In genomic region chr1:204647114-204647804, GRCh38 we compare ENCODE assay signal across 9 cellular contexts. TPM values are rescaled to one million over a fixed set of nuclear protein-coding genes. Genes with fewer than 3 reads are reported as not detected.
DNase-seq lines count a peak whose midpoint lies in the region; ATAC-seq, FAIRE-seq and TF ChIP-seq lines count a peak whose summit lies in the region.
"Had no signal": no experiment of that assay in that cellular context is flagged by ENCODE, and none has a peak within 500 bp of the region (broad histone marks: within the 10 kb centered on the region; RNA-seq: fewer than 3 reads in every experiment).

No MANE protein-coding gene starts in this region.

- no peak overlapping the region for H3K4me3 Mint-ChIP-seq in activated CD8-positive, alpha-beta memory T cell treated with anti-CD3 and anti-CD28 coated beads, Interleukin-2, amount 10 ng/mL, durations not matched to agents 7 days and 5 days
- no peak overlapping the region for H3K4me3 Mint-ChIP-seq in activated CD8-positive, alpha-beta T cell treated with anti-CD3 and anti-CD28 coated beads for 36 hours
- no peak overlapping the region for H3K4me3 Mint-ChIP-seq in mesothelial cell of epicardium

- CTCF ChIA-PET in activated CD8-positive, alpha-beta memory T cell treated with anti-CD3 and anti-CD28 coated beads, Interleukin-2, amount 10 ng/mL, durations not matched to agents 7 days and 5 days (lab: Charles Lee) = interaction anchor here (1.2 kb wide), 1 partner anchor 116 kb away, joined by 3 read pairs; no protein-coding TSS in a partner anchor
- CTCF ChIA-PET in activated CD8-positive, alpha-beta T cell treated with anti-CD3 and anti-CD28 coated beads for 36 hours (lab: Charles Lee) = interaction anchor here (0.7 to 0.9 kb wide), 2 partner anchors 13 to 99 kb away, joined by 3 read pairs; no protein-coding TSS in a partner anchor

- intact Hi-C loops in activated CD8-positive, alpha-beta T cell treated with anti-CD3 and anti-CD28 coated beads for 36 hours (cut with micrococcal nuclease) = no loop called here

- TF ChIP-seq EP300 in Ishikawa (IDR thresholded peaks at IDR 0.05; ENCODE audit: borderline replicate concordance) = no peak; the same call in 1 of the 2 replicates

- no peak overlapping the region for H3K4me3 ChIP-seq in keratinocyte (ENCODE audit: control insufficient read depth in 2 of 3, extremely low read depth in 1 of 3, insufficient read depth in 2 of 3, low read depth in 1 of 3, low read length in 3 of 3)
- H3K4me3 ChIP-seq: right lobe of liver had no signal

- H3K36me3 ChIP-seq in keratinocyte (ENCODE audit: control insufficient read depth in 2 of 2, extremely low read depth in 1 of 2, insufficient read depth in 2 of 2, low read length in 2 of 2) = no peaks in the 10 kb centered on the region
- H3K36me3 ChIP-seq: right lobe of liver had no signal

- FAIRE-seq in keratinocyte (lab: Jason Lieb, UNC) = no peak

- H3K9ac ChIP-seq in keratinocyte (ENCODE audit: control insufficient read depth, extremely low read depth, insufficient read depth, low read length) = no peak overlapping the region

- no peaks in the 10 kb centered on the region for H3K4me1 ChIP-seq in keratinocyte (ENCODE audit: control insufficient read depth, extremely low read depth, insufficient read depth, low read length)
- H3K4me1 ChIP-seq: right lobe of liver had no signal

- H4K20me1 ChIP-seq in keratinocyte (ENCODE audit: control insufficient read depth, extremely low read depth, insufficient read depth, low read length) = no peaks in the 10 kb centered on the region

- peak; percentile 53 for ATAC-seq in activated CD8-positive, alpha-beta memory T cell treated with anti-CD3 and anti-CD28 coated beads, Interleukin-2, amount 10 ng/mL, durations not matched to agents 7 days and 5 days
- ATAC-seq in activated CD8-positive, alpha-beta T cell treated with anti-CD3 and anti-CD28 coated beads for 36 hours = peak; percentile 42
- ATAC-seq in HG03097 (IDR thresholded peaks at IDR 0.05; ENCODE audit: low FRiP score, unreplicated experiment) (no peak), GM18498 (IDR thresholded peaks at IDR 0.05; ENCODE audit: unreplicated experiment) (no peak)

- no peak for TF ChIP-seq RAD21 in Ishikawa (IDR thresholded peaks at IDR 0.05; ENCODE audit: low read depth)

- no peak overlapping the region for H3K4me2 ChIP-seq in keratinocyte (ENCODE audit: control insufficient read depth, extremely low read depth, insufficient read depth, low read depth, low read length)

- POLR2A ChIA-PET in activated CD8-positive, alpha-beta T cell treated with anti-CD3 and anti-CD28 coated beads for 36 hours (lab: Charles Lee) = no interaction called here

- H2AFZ ChIP-seq in keratinocyte (ENCODE audit: control insufficient read depth, low read length) = no peak overlapping the region

- H3K36me3 Mint-ChIP-seq in activated CD8-positive, alpha-beta memory T cell treated with anti-CD3 and anti-CD28 coated beads, Interleukin-2, amount 10 ng/mL, durations not matched to agents 7 days and 5 days = no peaks in the 10 kb centered on the region
- no peaks in the 10 kb centered on the region for H3K36me3 Mint-ChIP-seq in activated CD8-positive, alpha-beta T cell treated with anti-CD3 and anti-CD28 coated beads for 36 hours (ENCODE audit: low read depth)
- no peaks in the 10 kb centered on the region for H3K36me3 Mint-ChIP-seq in mesothelial cell of epicardium

- H3K27me3 ChIP-seq in keratinocyte (ENCODE audit: control insufficient read depth, extremely low read depth, insufficient read depth, low read length) = peaks cover 26% of the 10 kb centered on the region
- H3K27me3 ChIP-seq: right lobe of liver had no signal

- peak; percentile 49 for DNase-seq in activated CD8-positive, alpha-beta memory T cell treated with anti-CD3 and anti-CD28 coated beads, Interleukin-2, amount 10 ng/mL, durations not matched to agents 7 days and 5 days
- no peak for DNase-seq in activated CD8-positive, alpha-beta memory T cell treated with anti-CD3 and anti-CD28 coated beads for 24 hours
- peak; percentile 44 for DNase-seq in activated CD8-positive, alpha-beta T cell treated with anti-CD3 and anti-CD28 coated beads for 36 hours
- DNase-seq in keratinocyte (ENCODE audit: low read depth, low spot score) (peak; percentile 5), mesothelial cell of epicardium (ENCODE audit: low spot score in 2 of 2, unreplicated experiment in 2 of 2) (no peak)
- DNase-seq: right lobe of liver had no signal

- H3K27me3 Mint-ChIP-seq in activated CD8-positive, alpha-beta memory T cell treated with anti-CD3 and anti-CD28 coated beads, Interleukin-2, amount 10 ng/mL, durations not matched to agents 7 days and 5 days = peaks cover 30% of the 10 kb centered on the region
- peaks cover 6% of the 10 kb centered on the region for H3K27me3 Mint-ChIP-seq in activated CD8-positive, alpha-beta T cell treated with anti-CD3 and anti-CD28 coated beads for 36 hours
- peaks cover 63% of the 10 kb centered on the region for H3K27me3 Mint-ChIP-seq in mesothelial cell of epicardium (ENCODE audit: low read depth)

- H3K27ac ChIP-seq in keratinocyte (ENCODE audit: control insufficient read depth, insufficient read depth, low read length) = no peak overlapping the region
- H3K27ac ChIP-seq: right lobe of liver had no signal

- peaks cover 3% of the 10 kb centered on the region for H3K4me1 Mint-ChIP-seq in activated CD8-positive, alpha-beta memory T cell treated with anti-CD3 and anti-CD28 coated beads, Interleukin-2, amount 10 ng/mL, durations not matched to agents 7 days and 5 days
- H3K4me1 Mint-ChIP-seq in activated CD8-positive, alpha-beta T cell treated with anti-CD3 and anti-CD28 coated beads for 36 hours (ENCODE audit: low read depth) = peaks cover 4% of the 10 kb centered on the region
- H3K4me1 Mint-ChIP-seq in mesothelial cell of epicardium = no peaks in the 10 kb centered on the region

- H3K9me3 Mint-ChIP-seq in activated CD8-positive, alpha-beta memory T cell treated with anti-CD3 and anti-CD28 coated beads, Interleukin-2, amount 10 ng/mL, durations not matched to agents 7 days and 5 days (ENCODE audit: low read depth) = no peaks in the 10 kb centered on the region
- H3K9me3 Mint-ChIP-seq in activated CD8-positive, alpha-beta T cell treated with anti-CD3 and anti-CD28 coated beads for 36 hours = no peaks in the 10 kb centered on the region
- H3K9me3 Mint-ChIP-seq in mesothelial cell of epicardium = no peaks in the 10 kb centered on the region

- no peak overlapping the region for H3K27ac Mint-ChIP-seq in activated CD8-positive, alpha-beta memory T cell treated with anti-CD3 and anti-CD28 coated beads, Interleukin-2, amount 10 ng/mL, durations not matched to agents 7 days and 5 days
- H3K27ac Mint-ChIP-seq in activated CD8-positive, alpha-beta T cell treated with anti-CD3 and anti-CD28 coated beads for 36 hours = no peak overlapping the region
- no peak overlapping the region for H3K27ac Mint-ChIP-seq in mesothelial cell of epicardium

- dilution Hi-C loops in keratinocyte (cut with MboI; ENCODE audit: extremely low pct_ligation_motif_present, low sequenced_read_pairs) = no loop called here

- H3K9me3 ChIP-seq in keratinocyte (ENCODE audit: control insufficient read depth, low read depth, low read length) = no peaks in the 10 kb centered on the region
- H3K9me3 ChIP-seq: right lobe of liver had no signal

- no peak for TF ChIP-seq CTCF in activated CD8-positive, alpha-beta T cell treated with anti-CD3 and anti-CD28 coated beads for 36 hours (IDR thresholded peaks at IDR 0.05)
- TF ChIP-seq CTCF in keratinocyte (optimal IDR thresholded peaks at IDR 0.05 in 1 of 3, IDR thresholded peaks at IDR 0.05 in 1 of 3, conservative IDR thresholded peaks at IDR 0.05 in 1 of 3; ENCODE audit: extremely low read depth in 1 of 3, insufficient read depth in 2 of 3, low read length in 3 of 3) (no peak), mesothelial cell of epicardium (IDR thresholded peaks at IDR 0.05; ENCODE audit: unreplicated experiment) (no peak)

- no peaks in the 10 kb centered on the region for H3K9me1 ChIP-seq in keratinocyte (ENCODE audit: control insufficient read depth, extremely low read depth, insufficient read depth, low read length)

- no peaks in the 10 kb centered on the region for H3K79me2 ChIP-seq in keratinocyte (ENCODE audit: control insufficient read depth, insufficient read depth, low read length)

TF ChIP-seq in Ishikawa, 13 proteins besides CTCF, POLR2A, EP300 and RAD21 (continues in another document):
- TF ChIP-seq USF1 (IDR thresholded peaks at IDR 0.05) (peak; percentile 21; the same call in 1 of the 2 replicates), TEAD4 (IDR thresholded peaks at IDR 0.05) (0 out of 2 replicates have a peak, but pooled peaks have one; percentile 53), ZBTB7A (IDR thresholded peaks at IDR 0.05; ENCODE audit: low read depth) (no peak)

RNA-seq across cellular contexts. Expression of gene LRRN2, which starts 38.3 kb away (rescaled TPM):
- total RNA-seq in activated CD8-positive, alpha-beta memory T cell treated with anti-CD3 and anti-CD28 coated beads, Interleukin-2, amount 10 ng/mL, durations not matched to agents 7 days and 5 days = not detected
- total RNA-seq in activated CD8-positive, alpha-beta T cell treated with anti-CD3 and anti-CD28 coated beads for 36 hours = not detected
- not detected in 3 replicates for polyA plus RNA-seq in keratinocyte
- polyA plus RNA-seq in keratinocyte (2011; ENCODE audit: low read depth) = not detected
- not detected in 2 replicates for polyA plus RNA-seq in keratinocyte (2011; cell fraction: cytosol; rRNA removed)
- not detected in 2 replicates for polyA plus RNA-seq in keratinocyte (2011; cell fraction: nucleus; rRNA removed)
- polyA plus RNA-seq in keratinocyte (2012; ENCODE audit: low replicate concordance) = 0.07 and 0.32 TPM in 2 replicates
- not detected in 3 replicates for polyA minus RNA-seq in keratinocyte
- not detected for polyA minus RNA-seq in keratinocyte (2011; cell fraction: cytosol; rRNA and poly(A)+ RNA removed)
- not detected in 2 replicates for polyA minus RNA-seq in keratinocyte (2011; cell fraction: nucleus; rRNA and poly(A)+ RNA removed)
- 3.3 to 4.3 TPM (median 3.9 TPM) in 3 replicates for total RNA-seq in mesothelial cell of epicardium

Comparison
In these comparisons a context has a peak if more than half of its experiments do, and no peak if none do; other contexts are left out.
1. DNase-seq: peak in activated CD8-positive, alpha-beta memory T cell treated with anti-CD3 and anti-CD28 coated beads, Interleukin-2, amount 10 ng/mL, durations not matched to agents 7 days and 5 days (single experiment), activated CD8-positive, alpha-beta T cell treated with anti-CD3 and anti-CD28 coated beads for 36 hours (single experiment) and keratinocyte (single experiment); none in activated CD8-positive, alpha-beta memory T cell treated with anti-CD3 and anti-CD28 coated beads for 24 hours (single experiment) and mesothelial cell of epicardium (0 of 2).
2. ATAC-seq: peak in activated CD8-positive, alpha-beta memory T cell treated with anti-CD3 and anti-CD28 coated beads, Interleukin-2, amount 10 ng/mL, durations not matched to agents 7 days and 5 days (single experiment) and activated CD8-positive, alpha-beta T cell treated with anti-CD3 and anti-CD28 coated beads for 36 hours (single experiment); none in HG03097 (single experiment) and GM18498 (single experiment).